ENCODE assay signal across 8 cellular contexts in the genomic region with DNA sequence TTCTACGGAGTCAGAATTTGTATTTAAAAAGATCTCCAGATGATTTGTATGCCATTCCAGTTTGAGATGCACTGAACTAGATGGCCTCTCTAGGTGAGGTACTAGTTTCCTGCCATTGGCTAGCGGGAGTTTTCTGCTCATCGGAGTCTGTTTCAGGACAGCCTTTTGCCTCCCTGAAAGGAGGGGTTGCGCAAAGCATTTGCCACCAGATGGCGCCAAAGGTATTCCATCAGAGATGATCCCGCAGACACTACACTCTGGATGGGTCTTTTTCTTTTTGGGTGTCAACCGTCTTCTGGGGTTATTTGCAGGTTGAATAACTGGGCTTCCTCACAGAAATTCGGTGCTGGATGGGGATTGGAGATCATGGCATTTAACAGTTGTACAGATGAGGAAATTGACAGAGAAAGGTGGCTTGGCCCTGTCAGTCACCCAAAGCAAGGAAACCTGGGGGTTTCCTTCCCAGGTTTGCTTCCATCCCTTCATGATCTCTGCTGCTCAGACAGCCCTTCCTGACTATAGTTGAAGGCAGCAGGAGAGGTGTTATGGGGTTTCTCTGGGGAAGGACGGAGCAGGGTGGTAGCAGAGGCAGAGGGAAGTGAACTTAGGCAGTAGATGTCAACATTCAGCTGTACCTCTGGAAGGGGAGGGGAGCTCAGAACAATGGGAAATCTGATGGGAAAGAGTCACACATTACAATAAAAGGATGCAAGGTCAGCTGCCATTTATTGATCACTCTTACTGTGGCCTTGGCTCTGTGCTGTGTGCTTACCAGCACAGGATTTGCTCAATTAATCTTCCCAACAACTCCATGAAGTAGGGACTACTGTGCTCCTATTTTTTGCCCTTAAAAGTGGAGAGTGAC.
DNase-seq lines count a peak whose midpoint lies in the region; ATAC-seq and TF ChIP-seq lines count a peak whose summit lies in the region.

No MANE protein-coding gene starts in this region.

- intact Hi-C loops in HCT116 (cut with micrococcal nuclease) (loop anchor here (1.0 to 10.0 kb wide), 6 partner anchors 115 to 602 kb away; partner anchors contain the start of gene CCDC83), heart left ventricle (cut with DNase I) (loop anchor here (1.0 to 10.0 kb wide), 14 partner anchors 148 to 461 kb away; partner anchors contain the start of genes PRSS23 (in 6 of the 10) and ME3 (in 4 of the 10))

- peak; percentile 90 for TF ChIP-seq CTCF in GM10266 (IDR thresholded peaks at IDR 0.05; ENCODE audit: control insufficient read depth, insufficient read depth, low read depth, missing control alignments)
- TF ChIP-seq CTCF in HCT116 (IDR thresholded peaks at IDR 0.05 in 2 of 3, conservative IDR thresholded peaks at IDR 0.05 in 1 of 3; ENCODE audit: borderline replicate concordance in 1 of 3, insufficient read depth in 1 of 3, low read depth in 2 of 3, low read length in 2 of 3): peak; percentile 86 to 97 (median 96)
- peak; percentile 83 to 97 (median 91) for TF ChIP-seq CTCF in heart left ventricle (IDR thresholded peaks at IDR 0.05)

- ATAC-seq in HCT116 (peak; percentile 86), heart left ventricle (peak; percentile 47 to 83 (median 78))

- no peaks in the 10 kb centered on the region for H3K27me3 ChIP-seq in HCT116 (ENCODE audit: insufficient read depth, low read length)
- H3K27me3 ChIP-seq in heart left ventricle: no peaks in the 10 kb centered on the region

- 16 to 20% (median 17%) methylated on average over 9 of the region's 9 CpGs for WGBS in heart left ventricle, 4 donors

- H3K36me3 ChIP-seq in HCT116 (ENCODE audit: control insufficient read depth in 1 of 2, insufficient read depth in 2 of 2, low read length in 2 of 2) (no peaks in the 10 kb centered on the region), heart left ventricle (no peaks in the 10 kb centered on the region)

- no peak overlapping the region for H3K27ac ChIP-seq in HCT116 (ENCODE audit: low read depth, low read length)
- H3K27ac ChIP-seq in heart left ventricle: peak overlapping the region in 6 of 12 donors; percentile 20 to 61 (median 39)

- no peaks in the 10 kb centered on the region for H3K9me3 ChIP-seq in HCT116 (ENCODE audit: control insufficient read depth in 1 of 2, insufficient read depth in 1 of 2, low read depth in 1 of 2, low read length in 2 of 2)
- H3K9me3 ChIP-seq in heart left ventricle: no peaks in the 10 kb centered on the region

- peak; percentile 98 for TF ChIP-seq RAD21 in HCT116 (IDR thresholded peaks at IDR 0.05; ENCODE audit: low read depth)

- no peaks in the 10 kb centered on the region for H3K36me3 Mint-ChIP-seq in activated naive CD4-positive, alpha-beta T cell treated with anti-CD3 and anti-CD28 coated beads, Interleukin-2, amount 50 U/mL, for 24 hours

- POLR2A ChIA-PET in HCT116 (lab: Charles Lee): interaction anchor here (1.1 kb wide), 1 partner anchor 28 kb away, joined by 3 read pairs; no protein-coding TSS in a partner anchor

- no peak overlapping the region for H2AFZ ChIP-seq in HCT116 (ENCODE audit: low read depth, low read length, poor library complexity, severe bottlenecking)

- no peaks in the 10 kb centered on the region for H3K79me2 ChIP-seq in HCT116 (ENCODE audit: insufficient read depth, low read length)

- no peak overlapping the region for H3K9ac ChIP-seq in HCT116 (ENCODE audit: low read length)

- H3K4me1 ChIP-seq in HCT116 (ENCODE audit: control insufficient read depth in 1 of 2, insufficient read depth in 2 of 2, low read length in 2 of 2): peaks cover 14 to 15% of the 10 kb centered on the region in 2 experiments
- peaks cover 3 to 55% (median 37%) of the 10 kb centered on the region in 12 donors for H3K4me1 ChIP-seq in heart left ventricle

- H3K4me3 ChIP-seq in HCT116 (replicated peaks in 1 of 2; ENCODE audit: low read depth in 1 of 2, low read length in 2 of 2): no peak overlapping the region
- no peak overlapping the region for H3K4me3 ChIP-seq in heart left ventricle

- no peaks in the 10 kb centered on the region for H4K20me1 ChIP-seq in HCT116 (ENCODE audit: insufficient read depth)

- H3K4me1 Mint-ChIP-seq in activated naive CD4-positive, alpha-beta T cell treated with anti-CD3 and anti-CD28 coated beads, Interleukin-2, amount 50 U/mL, for 24 hours: peaks cover 12% of the 10 kb centered on the region

- TF ChIP-seq POLR2A in HCT116 (IDR thresholded peaks at IDR 0.05; ENCODE audit: borderline replicate concordance, extremely low read depth, insufficient read depth, insufficient read length) (no peak), heart left ventricle (IDR thresholded peaks at IDR 0.05) (no peak)

- H3K27me3 Mint-ChIP-seq in activated naive CD4-positive, alpha-beta T cell treated with anti-CD3 and anti-CD28 coated beads, Interleukin-2, amount 50 U/mL, for 24 hours: no peaks in the 10 kb centered on the region

- peak; percentile 63 for DNase-seq in GM10266 (ENCODE audit: extremely low spot score)
- peak; percentile 67 for DNase-seq in HCT116 (ENCODE audit: low read depth, low spot score)
- peak; percentile 58 for DNase-seq in MV-4-11 (lab: John Stamatoyannopoulos, UW)
- peak; percentile 45 for DNase-seq in SKM-1 (lab: John Stamatoyannopoulos, UW; ENCODE audit: unreplicated experiment)
- DNase-seq in heart left ventricle: peak; percentile 82 to 86 (median 85)
- DNase-seq in renal cortical epithelial cell (ENCODE audit: low read depth): peak; percentile 58
- DNase-seq in GF-D8 (lab: John Stamatoyannopoulos, UW): no peak

- H3K9me3 Mint-ChIP-seq in activated naive CD4-positive, alpha-beta T cell treated with anti-CD3 and anti-CD28 coated beads, Interleukin-2, amount 50 U/mL, for 24 hours: no peaks in the 10 kb centered on the region

- RAD21 ChIA-PET in HCT116 (lab: Charles Lee; ENCODE audit: low non-redundant PET in 1 of 2, low total read pairs in 2 of 2, uncharacterized antibody in 2 of 2, unreplicated experiment in 2 of 2): interaction anchor here in 1 of 2 experiments (0.6 kb wide), 1 partner anchor 330 kb away, joined by 3 read pairs; no protein-coding TSS in a partner anchor

- CTCF ChIA-PET in HCT116 (lab: Charles Lee): interaction anchor here (1.3 to 5.3 kb wide), 5 partner anchors 12 to 350 kb away, joined by 3 to 27 read pairs (median 4); no protein-coding TSS in a partner anchor

- H3K4me2 ChIP-seq in HCT116 (ENCODE audit: low read length): no peak overlapping the region

- no TSS peak for BruUV-seq in HCT116 (replicated peaks; lab: Mats Ljungman, UMichigan)

- H3K27ac Mint-ChIP-seq in activated naive CD4-positive, alpha-beta T cell treated with anti-CD3 and anti-CD28 coated beads, Interleukin-2, amount 50 U/mL, for 24 hours: peak overlapping the region; percentile 73

- no peaks in the 10 kb centered on the region for H3K9me2 ChIP-seq in HCT116 (ENCODE audit: insufficient read depth)

- no peak overlapping the region for H3K4me3 Mint-ChIP-seq in activated naive CD4-positive, alpha-beta T cell treated with anti-CD3 and anti-CD28 coated beads, Interleukin-2, amount 50 U/mL, for 24 hours

TF ChIP-seq in HCT116, 20 proteins besides CTCF, POLR2A, EP300 and RAD21:
- TF ChIP-seq YY1 (IDR thresholded peaks at IDR 0.05; ENCODE audit: extremely low read depth, insufficient replicate concordance, low read depth, low read length) (peak; percentile 59), EZH2 (IDR thresholded peaks at IDR 0.05) (no peak)
